Comparison of ENCODE assay signal across 8 cellular contexts in the genomic region with DNA sequence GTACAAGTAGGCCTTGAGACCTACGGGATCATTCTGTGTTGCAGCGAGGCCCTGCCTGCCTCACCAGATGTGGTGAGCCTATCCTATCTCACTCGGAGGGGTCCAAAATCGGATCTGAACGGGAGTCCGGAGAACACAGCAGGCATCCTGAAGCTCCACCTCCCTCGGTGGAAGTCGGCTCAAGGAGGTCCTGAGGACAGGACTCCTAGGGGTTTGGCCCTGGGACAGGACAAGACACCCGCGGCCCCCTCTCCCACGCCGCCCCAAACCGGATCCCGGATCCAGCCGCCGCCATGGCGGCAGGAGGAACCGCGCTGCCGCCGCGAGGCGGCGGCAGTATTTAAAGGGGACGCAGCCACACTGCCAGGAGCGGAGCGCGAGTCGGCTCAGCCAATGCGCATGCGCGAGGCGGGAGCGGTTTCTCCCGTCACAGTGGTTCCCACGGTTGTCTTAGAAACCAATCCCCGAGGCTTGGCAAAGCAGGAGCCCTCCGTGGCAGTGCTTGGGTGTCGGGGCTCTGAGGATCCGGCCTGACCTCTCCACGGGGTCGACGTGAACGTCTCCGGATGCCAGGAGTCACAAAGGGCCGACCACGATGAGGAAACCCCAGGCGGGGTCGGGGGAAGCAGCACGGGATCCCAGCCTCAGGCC.
DNase-seq lines count a peak whose midpoint lies in the region; ATAC-seq and TF ChIP-seq lines count a peak whose summit lies in the region.
"Not testable (repeated sequence)": the region's sequence is repeated elsewhere in the genome, so short reads cannot be mapped to it uniquely, and the experiment has no call there.

No MANE protein-coding gene starts in this region.

- H3K27me3 ChIP-seq in HAP-1 (ENCODE audit: low read depth); gastroesophageal sphincter; neutrophil; stomach: not testable (repeated sequence)

- not testable (repeated sequence) for H3K4me3 ChIP-seq in HAP-1
- H3K4me3 ChIP-seq in SK-N-MC, result peak overlapping the region; percentile 55; the same call in 1 of the 2 replicates
- peak overlapping the region; percentile 35 to 50 for H3K4me3 ChIP-seq in gastroesophageal sphincter
- peak overlapping the region; percentile 34 to 56 for H3K4me3 ChIP-seq in neutrophil (ENCODE audit: low read depth in 1 of 2, low read length in 1 of 2)
- peak overlapping the region; percentile 32 to 48 (median 42) for H3K4me3 ChIP-seq in stomach

- TF ChIP-seq POLR2A in gastroesophageal sphincter (IDR thresholded peaks at IDR 0.05), result peak in 1 of 2 donors; percentile 17
- not testable (repeated sequence) for TF ChIP-seq POLR2A in stomach (IDR thresholded peaks at IDR 0.05)

- H3K4me1 Mint-ChIP-seq in activated naive CD8-positive, alpha-beta T cell treated with anti-CD3 and anti-CD28 coated beads, Interleukin-2, amount 10 ng/mL, durations not matched to agents 7 days and 5 days, result not testable (repeated sequence)

- not testable (repeated sequence) for H3K9ac ChIP-seq in SK-N-MC (ENCODE audit: insufficient read length)

- H3K36me3 ChIP-seq in HAP-1 (replicated peaks); SK-N-MC (ENCODE audit: insufficient read depth, low read length); gastroesophageal sphincter; neutrophil; stomach: not testable (repeated sequence)

- DNase-seq in G401 (ENCODE audit: low spot score) (peak; percentile 9), HAP-1 (ENCODE audit: low spot score in 2 of 2) (peak; percentile 2 to 44), stomach (peak; percentile 71)
- DNase-seq in SK-N-MC (ENCODE audit: low read depth, low spot score), result not testable (repeated sequence)
- peak; percentile 56 for DNase-seq in activated naive CD8-positive, alpha-beta T cell treated with anti-CD3 and anti-CD28 coated beads, Interleukin-2, amount 10 ng/mL, durations not matched to agents 7 days and 5 days

- WGBS in gastroesophageal sphincter (ENCODE audit: low coverage in 1 of 2), 2 donors, result 7% methylated on average over 5 of the region's 50 CpGs; no CpG with 5 or more reads in 1 of the 2 donors
- WGBS in stomach, 5 donors, result 5 to 9% (median 7%) methylated on average over 30 to 50 of the region's 50 CpGs; no CpG with 5 or more reads in 1 of the 5 donors

- H3K27ac Mint-ChIP-seq in activated naive CD8-positive, alpha-beta T cell treated with anti-CD3 and anti-CD28 coated beads, Interleukin-2, amount 10 ng/mL, durations not matched to agents 7 days and 5 days, result not testable (repeated sequence)

- peak; percentile 79 for ATAC-seq in activated naive CD8-positive, alpha-beta T cell treated with anti-CD3 and anti-CD28 coated beads, Interleukin-2, amount 10 ng/mL, durations not matched to agents 7 days and 5 days (ENCODE audit: low read depth)
- peak; percentile 90 for ATAC-seq in gastroesophageal sphincter

- TF ChIP-seq RAD21 in Ishikawa (IDR thresholded peaks at IDR 0.05; ENCODE audit: low read depth), result not testable (repeated sequence)

- peak in 3 of 4 experiments; percentile 33 to 56 (median 48) for TF ChIP-seq CTCF in gastroesophageal sphincter (IDR thresholded peaks at IDR 0.05)
- not testable (repeated sequence) for TF ChIP-seq CTCF in neutrophil (IDR thresholded peaks at IDR 0.05); stomach (IDR thresholded peaks at IDR 0.05)

- H3K9me3 ChIP-seq in HAP-1; SK-N-MC (ENCODE audit: low read depth, low read length); gastroesophageal sphincter; neutrophil; stomach: not testable (repeated sequence)

- H3K27me3 Mint-ChIP-seq in activated naive CD8-positive, alpha-beta T cell treated with anti-CD3 and anti-CD28 coated beads, Interleukin-2, amount 10 ng/mL, durations not matched to agents 7 days and 5 days, result not testable (repeated sequence)

- H3K4me3 Mint-ChIP-seq in activated naive CD8-positive, alpha-beta T cell treated with anti-CD3 and anti-CD28 coated beads, Interleukin-2, amount 10 ng/mL, durations not matched to agents 7 days and 5 days, result peak overlapping the region; percentile 54

- H3K4me1 ChIP-seq in HAP-1; gastroesophageal sphincter; neutrophil (ENCODE audit: control insufficient read depth in 1 of 2, insufficient read depth in 1 of 2, low read depth in 1 of 2, low read length in 1 of 2); stomach: not testable (repeated sequence)

- not testable (repeated sequence) for H3K27ac ChIP-seq in SK-N-MC, neutrophil
- H3K27ac ChIP-seq in gastroesophageal sphincter (peak overlapping the region; percentile 34 to 79 (median 76)), stomach (peak overlapping the region; percentile 61 to 81 (median 77))

- intact Hi-C loops in stomach (cut with DNase I; ENCODE audit: low total_unique reads), result not testable (repeated sequence)

- H3K9me3 Mint-ChIP-seq in activated naive CD8-positive, alpha-beta T cell treated with anti-CD3 and anti-CD28 coated beads, Interleukin-2, amount 10 ng/mL, durations not matched to agents 7 days and 5 days, result not testable (repeated sequence)

- not testable (repeated sequence) for TF ChIP-seq EP300 in Ishikawa (IDR thresholded peaks at IDR 0.05; ENCODE audit: borderline replicate concordance); gastroesophageal sphincter (IDR thresholded peaks at IDR 0.05); stomach (IDR thresholded peaks at IDR 0.05)

- POLR2A ChIA-PET in activated naive CD8-positive, alpha-beta T cell treated with anti-CD3 and anti-CD28 coated beads, Interleukin-2, amount 10 ng/mL, durations not matched to agents 7 days and 5 days (lab: Charles Lee), result not testable (repeated sequence)

- not testable (repeated sequence) for H3K36me3 Mint-ChIP-seq in activated naive CD8-positive, alpha-beta T cell treated with anti-CD3 and anti-CD28 coated beads, Interleukin-2, amount 10 ng/mL, durations not matched to agents 7 days and 5 days

- in situ Hi-C loops in G401 (cut with HindIII; ENCODE audit: low sequenced_read_pairs); HAP-1 (cut with MboI; ENCODE audit: low sequenced_read_pairs): not testable (repeated sequence)

TF ChIP-seq in Ishikawa, 13 proteins besides CTCF, POLR2A, EP300 and RAD21:
- TF ChIP-seq, protein P1, sequence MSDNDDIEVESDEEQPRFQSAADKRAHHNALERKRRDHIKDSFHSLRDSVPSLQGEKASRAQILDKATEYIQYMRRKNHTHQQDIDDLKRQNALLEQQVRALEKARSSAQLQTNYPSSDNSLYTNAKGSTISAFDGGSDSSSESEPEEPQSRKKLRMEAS (IDR thresholded peaks at IDR 0.05), result 0 out of 2 replicates have a peak, but pooled peaks have one; percentile 28
